ENCODE assay signal across 30 cellular contexts in the genomic region with DNA sequence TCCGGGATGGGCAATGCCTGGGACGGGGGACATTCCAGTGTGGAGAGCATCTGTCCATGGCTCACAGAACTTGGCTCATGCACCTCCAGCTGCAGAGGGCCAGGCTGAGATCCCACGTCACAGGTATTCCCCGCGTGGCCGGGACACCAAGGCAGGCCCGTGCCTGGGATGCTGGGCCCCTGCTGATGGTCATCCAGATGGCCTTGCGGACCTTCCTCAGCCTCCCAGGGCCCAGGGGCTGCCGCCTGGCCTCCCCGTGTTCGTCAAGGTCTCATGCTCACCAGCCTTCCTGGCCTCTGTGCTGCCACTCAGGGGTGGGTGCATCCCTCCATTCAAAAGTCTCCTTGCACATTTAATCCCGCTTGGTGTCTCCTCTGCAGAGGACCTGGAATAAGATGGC.
"Had no signal": no experiment of that assay in that cellular context is flagged by ENCODE, and none has a peak within 500 bp of the region (broad histone marks: within the 10 kb centered on the region; RNA-seq: fewer than 3 reads in every experiment).

No MANE protein-coding gene starts in this region.

- H3K27ac ChIP-seq: adrenal gland, body of pancreas, cardiac muscle cell, colonic mucosa, dorsolateral prefrontal cortex, WERI-Rb-1 had no signal

- H3K36me3 ChIP-seq: adrenal gland, cardiac muscle cell, colonic mucosa, WERI-Rb-1 had no signal

- FAIRE-seq: frontal cortex had no signal

- H3K27me3 ChIP-seq: adrenal gland, body of pancreas, cardiac muscle cell, colonic mucosa, dorsolateral prefrontal cortex had no signal

- H3K4me1 ChIP-seq: adrenal gland, body of pancreas, colonic mucosa had no signal

- DNase-seq: activated B cell treated with CpG ODN at 0.5 μM for 24 hours; activated CD4-positive, alpha-beta memory T cell treated with anti-CD3 and anti-CD28 coated beads for 36 hours; activated CD4-positive, alpha-beta T cell treated with anti-CD3 and anti-CD28 coated beads, Interleukin-2, amount 10 ng/mL, durations not matched to agents 24 days and 14 days; activated CD8-positive, alpha-beta memory T cell treated with anti-CD3 and anti-CD28 coated beads, Interleukin-2, amount 10 ng/mL, durations not matched to agents 7 days and 5 days; activated CD8-positive, alpha-beta memory T cell treated with anti-CD3 and anti-CD28 coated beads, Interleukin-2, amount 50 U/mL, for 4 hours; activated CD8-positive, alpha-beta T cell treated with anti-CD3 and anti-CD28 coated beads, Interleukin-2, amount 10 ng/mL, durations not matched to agents 7 days and 5 days; activated effector memory CD4-positive, alpha-beta T cell treated with anti-CD3 and anti-CD28 coated beads, Interleukin-2, amount 50 U/mL, for 16 hours; activated naive CD4-positive, alpha-beta T cell treated with anti-CD3 and anti-CD28 coated beads for 36 hours; activated naive CD8-positive, alpha-beta T cell treated with anti-CD3 and anti-CD28 coated beads for 36 hours; activated naive CD8-positive, alpha-beta T cell treated with anti-CD3 and anti-CD28 coated beads, Interleukin-2, amount 50 U/mL, for 24 hours; activated T-cell treated with anti-CD3 and anti-CD28 coated beads, Interleukin-2, amount 50 U/mL, for 1 hour; activated T-cell treated with anti-CD3 and anti-CD28 coated beads, Interleukin-2, amount 50 U/mL, for 48 hours; adrenal gland; amygdala; aorta; body of pancreas; central memory CD4-positive, alpha-beta T cell; cerebellar nuclear complex; colonic mucosa; dorsolateral prefrontal cortex; effector memory CD4-positive, alpha-beta T cell; foreskin fibroblast; SW 1271; T-cell; T-helper 9 cell had no signal

- H3K9me3 ChIP-seq: adrenal gland, body of pancreas, colonic mucosa had no signal

- ATAC-seq: activated CD4-positive, CD25-positive, alpha-beta regulatory T cell treated with anti-CD3 and anti-CD28 coated beads, Interleukin-2, amount 50 U/mL, for 24 hours; activated CD8-positive, alpha-beta memory T cell treated with anti-CD3 and anti-CD28 coated beads, Interleukin-2, amount 10 ng/mL, durations not matched to agents 7 days and 5 days; activated CD8-positive, alpha-beta T cell treated with anti-CD3 and anti-CD28 coated beads, Interleukin-2, amount 10 ng/mL, durations not matched to agents 7 days and 5 days; activated naive CD8-positive, alpha-beta T cell treated with anti-CD3 and anti-CD28 coated beads, Interleukin-2, amount 50 U/mL, for 24 hours; body of pancreas; esophagus mucosa; T-cell had no signal

- H3K4me3 ChIP-seq: adrenal gland, body of pancreas, cardiac muscle cell, colonic mucosa, dorsolateral prefrontal cortex had no signal
